ENCODE assay signal across 11 cellular contexts in the genomic region with DNA sequence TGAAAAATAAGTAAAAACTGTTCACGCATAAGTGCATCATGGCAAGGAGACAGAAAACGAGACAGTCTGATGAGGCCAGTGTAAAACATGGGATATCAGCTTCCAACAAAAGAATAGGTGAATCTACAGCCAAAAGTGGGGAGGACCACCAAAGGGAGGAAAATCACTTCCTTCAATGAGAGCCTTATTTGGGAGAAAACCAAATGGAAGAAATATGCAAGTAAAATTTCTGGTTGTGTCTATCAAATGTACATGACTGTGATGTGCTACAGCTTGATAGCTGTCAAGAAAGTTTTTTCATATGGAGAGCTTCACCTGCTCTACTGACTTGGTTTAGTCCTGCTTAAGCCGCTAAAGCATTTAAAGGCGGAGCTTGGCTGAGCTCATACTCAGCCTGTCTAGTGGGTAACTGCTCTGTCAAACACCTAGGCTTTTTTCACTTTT.
DNase-seq lines count a peak whose midpoint lies in the region; TF ChIP-seq lines count a peak whose summit lies in the region.
"Had no signal": no experiment of that assay in that cellular context is flagged by ENCODE, and none has a peak within 500 bp of the region (broad histone marks: within the 10 kb centered on the region; RNA-seq: fewer than 3 reads in every experiment).

No MANE protein-coding gene starts in this region.

- DNase-seq in NCI-H2227 (lab: John Stamatoyannopoulos, UW; ENCODE audit: unreplicated experiment) = peak; percentile 0
- DNase-seq in NCI-H2227 treated with DMSO at 0.1 percent for 48 hours (lab: John Stamatoyannopoulos, UW) = no peak
- DNase-seq in NCI-H774 (lab: John Stamatoyannopoulos, UW) = peak; percentile 51
- no peak for DNase-seq in glutamatergic neuron
- DNase-seq in smooth muscle cell (lab: John Stamatoyannopoulos, UW; ENCODE audit: unreplicated experiment) = no peak
- no peak for DNase-seq in activated CD4-positive, alpha-beta T cell treated with anti-CD3 and anti-CD28 coated beads, Interleukin-2, amount 10 ng/mL, durations not matched to agents 24 days and 14 days
- DNase-seq in stomach = no peak
- DNase-seq in NCI-H1436 (lab: John Stamatoyannopoulos, UW) = no peak
- DNase-seq: NCI-H510A had no signal

- H3K4me1 Mint-ChIP-seq in glutamatergic neuron (ENCODE audit: low read depth, unreplicated experiment) = peaks cover 4% of the 10 kb centered on the region
- H3K4me1 Mint-ChIP-seq in activated CD4-positive, alpha-beta T cell treated with anti-CD3 and anti-CD28 coated beads, Interleukin-2, amount 10 ng/mL, durations not matched to agents 24 days and 14 days = no peaks in the 10 kb centered on the region

- H3K9me3 ChIP-seq in smooth muscle cell (replicated peaks; ENCODE audit: low read depth) (no peaks in the 10 kb centered on the region), stomach (no peaks in the 10 kb centered on the region)

- peak overlapping the region; percentile 27 for H3K4me2 ChIP-seq in smooth muscle cell

- no peak for TF ChIP-seq EP300 in stomach (IDR thresholded peaks at IDR 0.05)

- TF ChIP-seq POLR2A in stomach (IDR thresholded peaks at IDR 0.05) = no peak

- no peaks in the 10 kb centered on the region for H4K20me1 ChIP-seq in smooth muscle cell (ENCODE audit: low read depth)

- H3K27me3 ChIP-seq in smooth muscle cell (ENCODE audit: low read depth) (no peaks in the 10 kb centered on the region), stomach (peaks cover 0 to 25% (median 0%) of the 10 kb centered on the region in 3 donors)

- H3K4me3 Mint-ChIP-seq in glutamatergic neuron (ENCODE audit: unreplicated experiment) = peak overlapping the region; percentile 83
- no peak overlapping the region for H3K4me3 Mint-ChIP-seq in activated CD4-positive, alpha-beta T cell treated with anti-CD3 and anti-CD28 coated beads, Interleukin-2, amount 10 ng/mL, durations not matched to agents 24 days and 14 days
- H3K4me3 Mint-ChIP-seq: T-helper 2 cell treated with Interferon-gamma antibody and Interleukin-4, amounts not matched to agents 5 μg/mL and 100 μg/mL, for 36 hours had no signal

- no peak overlapping the region for H3K9ac ChIP-seq in smooth muscle cell (ENCODE audit: low read depth)

- H3K36me3 ChIP-seq in smooth muscle cell (ENCODE audit: low read depth) (no peaks in the 10 kb centered on the region), stomach (no peaks in the 10 kb centered on the region)

- H3K27me3 Mint-ChIP-seq in glutamatergic neuron (ENCODE audit: unreplicated experiment) = peaks cover 2% of the 10 kb centered on the region
- H3K27me3 Mint-ChIP-seq in activated CD4-positive, alpha-beta T cell treated with anti-CD3 and anti-CD28 coated beads, Interleukin-2, amount 10 ng/mL, durations not matched to agents 24 days and 14 days = peaks cover 13% of the 10 kb centered on the region

- 45% methylated on average over 4 of the region's 4 CpGs for WGBS in smooth muscle cell (ENCODE audit: low lambda C conversion rate)
- WGBS in stomach, 5 donors = 8 to 30% (median 21%) methylated on average over 2 to 4 of the region's 4 CpGs

- no peaks in the 10 kb centered on the region for H3F3A ChIP-seq in smooth muscle cell (ENCODE audit: low read depth)

- no peaks in the 10 kb centered on the region for H3K4me1 ChIP-seq in smooth muscle cell (ENCODE audit: low read depth)
- H3K4me1 ChIP-seq in stomach = no peaks in the 10 kb centered on the region

- H3K36me3 Mint-ChIP-seq in glutamatergic neuron (ENCODE audit: unreplicated experiment) = no peaks in the 10 kb centered on the region
- H3K36me3 Mint-ChIP-seq in activated CD4-positive, alpha-beta T cell treated with anti-CD3 and anti-CD28 coated beads, Interleukin-2, amount 10 ng/mL, durations not matched to agents 24 days and 14 days (ENCODE audit: low read depth) = no peaks in the 10 kb centered on the region

- H2AFZ ChIP-seq in smooth muscle cell (ENCODE audit: low read depth) = peak overlapping the region; percentile 36

- H3K4me3 ChIP-seq in smooth muscle cell (no peak overlapping the region), stomach (no peak overlapping the region)

- no peak for TF ChIP-seq CTCF in glutamatergic neuron (IDR thresholded peaks at IDR 0.05; ENCODE audit: partially characterized antibody, unreplicated experiment)
- no peak for TF ChIP-seq CTCF in smooth muscle cell (IDR thresholded peaks at IDR 0.05; ENCODE audit: borderline replicate concordance, insufficient read depth, poor library complexity, severe bottlenecking)
- TF ChIP-seq CTCF in stomach (IDR thresholded peaks at IDR 0.05) = no peak

- H3K9me3 Mint-ChIP-seq in glutamatergic neuron (ENCODE audit: unreplicated experiment) = no peaks in the 10 kb centered on the region
- H3K9me3 Mint-ChIP-seq in activated CD4-positive, alpha-beta T cell treated with anti-CD3 and anti-CD28 coated beads, Interleukin-2, amount 10 ng/mL, durations not matched to agents 24 days and 14 days = no peaks in the 10 kb centered on the region
- H3K9me3 Mint-ChIP-seq: T-helper 2 cell treated with Interferon-gamma antibody and Interleukin-4, amounts not matched to agents 5 μg/mL and 100 μg/mL, for 36 hours had no signal

- intact Hi-C loops in activated CD4-positive, alpha-beta T cell treated with anti-CD3 and anti-CD28 coated beads, Interleukin-2, amount 10 ng/mL, durations not matched to agents 24 days and 14 days (cut with micrococcal nuclease) = no loop called here
- intact Hi-C loops in stomach (cut with DNase I; ENCODE audit: low total_unique reads) = no loop called here

- peak overlapping the region; percentile 83 for H3K27ac Mint-ChIP-seq in glutamatergic neuron (ENCODE audit: unreplicated experiment)
- H3K27ac Mint-ChIP-seq in activated CD4-positive, alpha-beta T cell treated with anti-CD3 and anti-CD28 coated beads, Interleukin-2, amount 10 ng/mL, durations not matched to agents 24 days and 14 days = no peak overlapping the region
- H3K27ac Mint-ChIP-seq: T-helper 2 cell treated with Interferon-gamma antibody and Interleukin-4, amounts not matched to agents 5 μg/mL and 100 μg/mL, for 36 hours had no signal

- H3K27ac ChIP-seq in smooth muscle cell (ENCODE audit: low read depth) = peak overlapping the region; percentile 13
- no peak overlapping the region for H3K27ac ChIP-seq in stomach
- H3K27ac ChIP-seq: 22Rv1 had no signal

- no peaks in the 10 kb centered on the region for H3K79me2 ChIP-seq in smooth muscle cell (ENCODE audit: low read depth)

Comparison
In these comparisons a context has a peak if more than half of its experiments do, and no peak if none do; other contexts are left out.
1. DNase-seq: peak in NCI-H2227 (single experiment) and NCI-H774 (single experiment); none in NCI-H2227 treated with DMSO at 0.1 percent for 48 hours (single experiment), glutamatergic neuron (single experiment), smooth muscle cell (single experiment), activated CD4-positive, alpha-beta T cell treated with anti-CD3 and anti-CD28 coated beads, Interleukin-2, amount 10 ng/mL, durations not matched to agents 24 days and 14 days (single experiment), stomach (single experiment) and NCI-H1436 (single experiment).